In the genomic region with DNA sequence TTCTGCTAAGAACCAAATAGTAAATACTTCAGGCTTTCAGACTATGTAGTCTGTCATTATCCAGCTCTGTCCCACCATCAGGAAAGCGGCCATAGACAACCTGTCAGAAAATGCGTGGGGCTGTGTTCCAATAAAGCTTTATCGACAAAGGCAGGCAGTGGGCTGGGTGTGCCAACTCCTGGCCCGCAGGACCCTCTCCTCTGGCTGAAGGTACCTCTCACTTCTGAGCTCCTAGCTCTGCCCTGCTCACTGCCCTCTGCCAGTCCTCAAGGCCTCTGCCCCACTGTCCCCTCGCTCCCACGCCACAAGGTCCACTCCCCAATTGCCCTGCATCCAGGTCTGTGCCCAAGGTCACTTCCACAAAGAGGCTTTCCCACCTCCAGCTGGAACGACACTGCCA, we compare ENCODE assay signal across 25 cellular contexts. TPM values are rescaled to one million over a fixed set of nuclear protein-coding genes. Genes with fewer than 3 reads are reported as not detected.
"Had no signal": no experiment of that assay in that cellular context is flagged by ENCODE, and none has a peak within 500 bp of the region (broad histone marks: within the 10 kb centered on the region; RNA-seq: fewer than 3 reads in every experiment).

No MANE protein-coding gene starts in this region.

- H3K4me3 Mint-ChIP-seq: dendritic cell treated with granulocyte-macrophage colony-stimulating factor and Interleukin-4, amounts not matched to agents 40 ng/mL and 50 ng/mL, for 4 days; effector memory CD8-positive, alpha-beta T cell; naive thymus-derived CD4-positive, alpha-beta T cell; neural progenitor cell; stimulated activated effector memory CD8-positive, alpha-beta T cell treated with anti-CD3 and anti-CD28 coated beads, Interleukin-12 subunit alpha, Interleukin-12 subunit beta, amount 100 ng/mL, for 72 hours; stimulated activated naive CD8-positive, alpha-beta T cell treated with anti-CD3 and anti-CD28 coated beads, Interleukin-15, Interleukin-2, amounts not matched to agents 100 ng/mL and 50 ng/mL, for 24 hours had no signal

- ATAC-seq: effector memory CD8-positive, alpha-beta T cell; gastrocnemius medialis; heart right ventricle; naive thymus-derived CD4-positive, alpha-beta T cell; pancreas; psoas muscle; stimulated activated effector memory CD8-positive, alpha-beta T cell treated with anti-CD3 and anti-CD28 coated beads, Interleukin-12 subunit alpha, Interleukin-12 subunit beta, amount 100 ng/mL, for 72 hours had no signal

- H3K27me3 ChIP-seq: gastrocnemius medialis, heart right ventricle, neural progenitor cell, pancreas, transverse colon had no signal

- H3K27ac ChIP-seq: epithelial cell of prostate, esophagus muscularis mucosa, gastrocnemius medialis, heart right ventricle, neural progenitor cell, pancreas, psoas muscle, thoracic aorta, transverse colon had no signal

- H3K36me3 ChIP-seq: esophagus muscularis mucosa, gastrocnemius medialis, heart right ventricle, neural progenitor cell, pancreas, thoracic aorta, transverse colon had no signal

- H3K27ac Mint-ChIP-seq: dendritic cell treated with granulocyte-macrophage colony-stimulating factor and Interleukin-4, amounts not matched to agents 40 ng/mL and 50 ng/mL, for 4 days; naive thymus-derived CD4-positive, alpha-beta T cell; stimulated activated effector memory CD8-positive, alpha-beta T cell treated with anti-CD3 and anti-CD28 coated beads, Interleukin-12 subunit alpha, Interleukin-12 subunit beta, amount 100 ng/mL, for 72 hours; stimulated activated naive CD8-positive, alpha-beta T cell treated with anti-CD3 and anti-CD28 coated beads, Interleukin-15, Interleukin-2, amounts not matched to agents 100 ng/mL and 50 ng/mL, for 24 hours had no signal

- H3K9me3 ChIP-seq: esophagus muscularis mucosa, gastrocnemius medialis, pancreas, psoas muscle, thoracic aorta, transverse colon had no signal

- DNase-seq: cerebellar nuclear complex; effector memory CD8-positive, alpha-beta T cell; gastrocnemius medialis; heart right ventricle; hypothalamus; kidney glomerular epithelial cell; mammary epithelial cell; naive thymus-derived CD4-positive, alpha-beta T cell; occipital lobe; pancreas; psoas muscle; retina; small intestine; stimulated activated CD4-positive, alpha-beta T cell treated with anti-CD3 and anti-CD28 coated beads, Interleukin-2, amount 100 ng/mL, for 48 hours; stimulated activated CD8-positive, alpha-beta memory T cell treated with anti-CD3 and anti-CD28 coated beads, Interleukin-4, amount 100 ng/mL, for 48 hours; transverse colon had no signal

- H3K36me3 Mint-ChIP-seq: naive thymus-derived CD4-positive, alpha-beta T cell; stimulated activated effector memory CD8-positive, alpha-beta T cell treated with anti-CD3 and anti-CD28 coated beads, Interleukin-12 subunit alpha, Interleukin-12 subunit beta, amount 100 ng/mL, for 72 hours had no signal

- H3K4me1 ChIP-seq: pancreas had no signal

- H3K9ac ChIP-seq: neural progenitor cell had no signal

- H3K9me3 Mint-ChIP-seq: dendritic cell treated with granulocyte-macrophage colony-stimulating factor and Interleukin-4, amounts not matched to agents 40 ng/mL and 50 ng/mL, for 4 days; effector memory CD8-positive, alpha-beta T cell; stimulated activated effector memory CD8-positive, alpha-beta T cell treated with anti-CD3 and anti-CD28 coated beads, Interleukin-12 subunit alpha, Interleukin-12 subunit beta, amount 100 ng/mL, for 72 hours; stimulated activated naive CD8-positive, alpha-beta T cell treated with anti-CD3 and anti-CD28 coated beads, Interleukin-15, Interleukin-2, amounts not matched to agents 100 ng/mL and 50 ng/mL, for 24 hours had no signal

- H3K4me3 ChIP-seq: esophagus muscularis mucosa, gastrocnemius medialis, heart right ventricle, neural progenitor cell, pancreas, psoas muscle, thoracic aorta, transverse colon had no signal

RNA-seq across cellular contexts. Expression of a gene that starts 20.0 kb away (rescaled TPM):
- total RNA-seq: fibroblast of villous mesenchyme; mononuclear cell; naive thymus-derived CD4-positive, alpha-beta T cell had no signal
- polyA plus RNA-seq: naive thymus-derived CD4-positive, alpha-beta T cell had no signal
